Comparison of ENCODE assay signal across 1 cellular context in the genomic region with DNA sequence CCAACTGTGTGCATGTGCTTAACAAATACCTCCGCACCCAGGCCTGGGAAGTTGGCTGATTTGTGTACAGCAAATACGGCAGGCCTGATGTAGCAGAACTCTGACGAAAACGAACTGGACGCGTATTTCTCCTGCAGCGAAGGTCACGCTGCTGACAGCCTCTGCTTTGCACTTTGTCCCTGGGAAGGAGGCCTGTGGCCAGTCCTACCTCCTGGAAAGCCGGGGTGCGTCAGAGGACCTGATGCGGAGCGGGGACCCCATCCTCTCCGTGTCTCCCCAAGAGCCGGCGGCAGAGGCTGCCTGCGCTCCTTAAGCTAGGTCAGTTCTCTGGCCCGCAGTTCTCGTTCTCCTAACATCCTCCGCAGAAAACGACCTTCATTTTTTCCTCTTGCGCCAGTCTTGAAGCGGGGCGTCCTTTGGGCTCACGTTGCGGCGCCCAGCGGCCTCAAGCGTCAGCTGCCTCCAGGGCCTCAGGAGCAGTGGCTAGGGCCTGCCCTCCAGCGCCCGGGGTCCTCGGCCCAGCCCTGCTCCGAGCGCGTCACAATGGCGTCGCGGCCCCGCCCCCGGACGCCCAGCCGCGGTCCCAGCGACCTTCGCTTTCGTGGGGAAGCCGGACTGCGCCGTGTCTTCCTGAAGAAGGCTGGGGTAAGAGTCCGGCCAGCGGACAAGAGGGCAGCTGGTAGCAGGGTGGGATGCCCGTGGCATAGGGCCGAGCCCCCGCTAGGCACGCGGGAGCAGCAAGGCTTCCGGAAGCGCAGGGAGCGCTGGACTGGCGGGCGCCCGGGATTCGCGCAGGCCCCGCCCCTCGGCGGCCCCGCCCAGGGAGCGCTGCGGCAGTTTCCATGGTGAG.
A peak's percentile ranks its signal among the peaks of the same experiment; 100 is the strongest.
TF ChIP-seq lines count a peak whose summit lies in the region.

Gene ZNF487, plus strand, starts transcription at position 821 of the 850 bp plus-strand sequence. CDS start 38,703 bp downstream, outside the sequence.

TF ChIP-seq in WTC11, 78 proteins besides CTCF, POLR2A, EP300 and RAD21 (continued from another document):
- TF ChIP-seq IRF1 (CRISPR knock-in tag; IDR thresholded peaks at IDR 0.05) (peak; percentile 63), FOXK1 (CRISPR knock-in tag; IDR thresholded peaks at IDR 0.05) (peak; percentile 61), ESRRA (CRISPR knock-in tag; IDR thresholded peaks at IDR 0.05; ENCODE audit: borderline replicate concordance) (peak; percentile 74; the same call in 1 of the 2 replicates), NR2C2 (CRISPR knock-in tag; IDR thresholded peaks at IDR 0.05) (0 out of 2 replicates have a peak, but pooled peaks have one; percentile 40), SMAD4 (CRISPR knock-in tag; IDR thresholded peaks at IDR 0.05) (no peak)
- TF ChIP-seq, protein P1, sequence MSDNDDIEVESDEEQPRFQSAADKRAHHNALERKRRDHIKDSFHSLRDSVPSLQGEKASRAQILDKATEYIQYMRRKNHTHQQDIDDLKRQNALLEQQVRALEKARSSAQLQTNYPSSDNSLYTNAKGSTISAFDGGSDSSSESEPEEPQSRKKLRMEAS (CRISPR knock-in tag; IDR thresholded peaks at IDR 0.05): peak; percentile 90
